ENCODE assay signal across 8 cellular contexts in genomic region chr21:44793269-44794030, GRCh38. TPM values are rescaled to one million over a fixed set of nuclear protein-coding genes. Genes with fewer than 3 reads are reported as not detected.
DNase-seq lines count a peak whose midpoint lies in the region; ATAC-seq and TF ChIP-seq lines count a peak whose summit lies in the region.

No MANE protein-coding gene starts in this region.

- peaks cover 0 to 18% (median 8%) of the 10 kb centered on the region in 3 experiments for H3K36me3 ChIP-seq in naive thymus-derived CD4-positive, alpha-beta T cell (ENCODE audit: control insufficient read depth in 2 of 3, insufficient read depth in 3 of 3, low read length in 3 of 3)
- H3K36me3 ChIP-seq in vagina = no peaks in the 10 kb centered on the region

- DNase-seq in GM10248 (ENCODE audit: extremely low spot score) = peak; percentile 79
- peak; percentile 44 for DNase-seq in NCI-H748 treated with DMSO at 0.1 percent for 48 hours (lab: John Stamatoyannopoulos, UW)
- peak; percentile 67 for DNase-seq in activated CD8-positive, alpha-beta memory T cell treated with anti-CD3 and anti-CD28 coated beads for 24 hours
- peak in 8 of 9 donors; percentile 37 to 73 (median 62) for DNase-seq in naive thymus-derived CD4-positive, alpha-beta T cell
- DNase-seq in vagina (ENCODE audit: extremely low spot score in 2 of 2) = no peak

- CTCF ChIA-PET in GM10248 (lab: Yijun Ruan, JAX) = interaction anchor here (0.6 to 2.2 kb wide), 51 partner anchors 8 to 1168 kb away, joined by 3 to 67 read pairs (median 4); partner anchors contain the start of genes KRTAP10-1, PTTG1IP, SUMO3 and TRPM2
- CTCF ChIA-PET in naive thymus-derived CD4-positive, alpha-beta T cell (lab: Charles Lee) = interaction anchor here (0.5 to 3.2 kb wide), 30 partner anchors 8 to 1099 kb away, joined by 3 to 68 read pairs (median 4); partner anchors contain the start of genes KRTAP12-3 and UBE2G2

- H3K27ac Mint-ChIP-seq in naive thymus-derived CD4-positive, alpha-beta T cell = peak overlapping the region; percentile 2 to 83 (median 40)

- no peaks in the 10 kb centered on the region for H3K9me3 Mint-ChIP-seq in naive thymus-derived CD4-positive, alpha-beta T cell

- POLR2A ChIA-PET in GM10248 (lab: Yijun Ruan, JAX) = interaction anchor here (0.5 to 1.0 kb wide), 2 partner anchors 8 to 290 kb away, joined by 4 to 9 read pairs; partner anchors contain the start of gene UBE2G2
- POLR2A ChIA-PET in naive thymus-derived CD4-positive, alpha-beta T cell (lab: Charles Lee) = interaction anchor here (0.8 to 1.0 kb wide), 3 partner anchors 134 to 459 kb away, joined by 3 to 5 read pairs (median 3); no protein-coding TSS in a partner anchor

- no peak overlapping the region for H3K4me3 ChIP-seq in naive thymus-derived CD4-positive, alpha-beta T cell (ENCODE audit: low read length)
- no peak overlapping the region for H3K4me3 ChIP-seq in vagina

- H3K27me3 Mint-ChIP-seq in naive thymus-derived CD4-positive, alpha-beta T cell = no peaks in the 10 kb centered on the region

- peaks cover 5 to 24% (median 7%) of the 10 kb centered on the region in 5 donors for H3K36me3 Mint-ChIP-seq in naive thymus-derived CD4-positive, alpha-beta T cell

- no peak overlapping the region for H3K4me3 Mint-ChIP-seq in naive thymus-derived CD4-positive, alpha-beta T cell

- no peaks in the 10 kb centered on the region for H3K9me3 ChIP-seq in naive thymus-derived CD4-positive, alpha-beta T cell (ENCODE audit: control insufficient read depth in 2 of 3, low read length in 3 of 3)
- no peaks in the 10 kb centered on the region for H3K9me3 ChIP-seq in vagina

- peaks cover 7 to 13% of the 10 kb centered on the region in 2 donors for H3K4me1 ChIP-seq in naive thymus-derived CD4-positive, alpha-beta T cell (ENCODE audit: control insufficient read depth in 2 of 2, insufficient read depth in 2 of 2, low read length in 2 of 2)
- H3K4me1 ChIP-seq in vagina = peaks cover 23% of the 10 kb centered on the region

- peaks cover 17 to 67% (median 55%) of the 10 kb centered on the region in 7 donors for H3K4me1 Mint-ChIP-seq in naive thymus-derived CD4-positive, alpha-beta T cell

- TF ChIP-seq CTCF in GM10248 (IDR thresholded peaks at IDR 0.05; ENCODE audit: control extremely low read depth, extremely low read depth, low read depth, missing control alignments) = peak; percentile 76
- TF ChIP-seq CTCF in vagina (IDR thresholded peaks at IDR 0.05) = peak in 2 of 3 experiments; percentile 55 to 69

- no peak for TF ChIP-seq POLR2A in vagina (IDR thresholded peaks at IDR 0.05)

- intact Hi-C loops in naive thymus-derived CD4-positive, alpha-beta T cell (cut with micrococcal nuclease) = loop anchor here (1.0 to 2.0 kb wide), 3 partner anchors 51 to 283 kb away; no protein-coding TSS in a partner anchor
- intact Hi-C loops in vagina (cut with DNase I) = no loop called here

- H3K27me3 ChIP-seq in naive thymus-derived CD4-positive, alpha-beta T cell (ENCODE audit: control insufficient read depth in 2 of 2, insufficient read depth in 2 of 2, low read length in 2 of 2) = no peaks in the 10 kb centered on the region
- H3K27me3 ChIP-seq in vagina = no peaks in the 10 kb centered on the region

- ATAC-seq in HG03571 (IDR thresholded peaks at IDR 0.05; ENCODE audit: unreplicated experiment) (peak; percentile 53), esophagus mucosa (peak; percentile 83), GM19395 (IDR thresholded peaks at IDR 0.05; ENCODE audit: unreplicated experiment) (no peak)
- ATAC-seq in naive thymus-derived CD4-positive, alpha-beta T cell = peak; percentile 96

- no peak overlapping the region for H3K27ac ChIP-seq in naive thymus-derived CD4-positive, alpha-beta T cell (ENCODE audit: low read depth, low read length)
- H3K27ac ChIP-seq in vagina = no peak overlapping the region

RNA-seq across cellular contexts. Expression of gene UBE2G2, which starts 8.2 kb away (rescaled TPM):
- total RNA-seq in esophagus mucosa (35.8 TPM), vagina (96.5 TPM)
- total RNA-seq in naive thymus-derived CD4-positive, alpha-beta T cell = 100 to 1,000 TPM; 108 to 150 (median 129) TPM
- 10 to 100 TPM; 50.7 to 65.8 TPM for polyA plus RNA-seq in naive thymus-derived CD4-positive, alpha-beta T cell

RNA-seq across cellular contexts. Expression of gene SUMO3, which starts 24.4 kb away (rescaled TPM):
- total RNA-seq in esophagus mucosa = 51.9 TPM
- 10 to 100 TPM; 46.9 to 91.7 (median 70.2) TPM for total RNA-seq in naive thymus-derived CD4-positive, alpha-beta T cell
- polyA plus RNA-seq in naive thymus-derived CD4-positive, alpha-beta T cell = 10 to 100 TPM; 85.1 to 88.9 TPM
- total RNA-seq in vagina = 70.0 TPM

Comparison
In these comparisons a context has a peak if more than half of its experiments do, and no peak if none do; other contexts are left out.
1. DNase-seq: peak in GM10248 (single experiment), NCI-H748 treated with DMSO at 0.1 percent for 48 hours (single experiment), activated CD8-positive, alpha-beta memory T cell treated with anti-CD3 and anti-CD28 coated beads for 24 hours (single experiment) and naive thymus-derived CD4-positive, alpha-beta T cell (8 of 9); none in vagina (0 of 2).